ENCODE assay signal across 1 cellular context in the genomic region with DNA sequence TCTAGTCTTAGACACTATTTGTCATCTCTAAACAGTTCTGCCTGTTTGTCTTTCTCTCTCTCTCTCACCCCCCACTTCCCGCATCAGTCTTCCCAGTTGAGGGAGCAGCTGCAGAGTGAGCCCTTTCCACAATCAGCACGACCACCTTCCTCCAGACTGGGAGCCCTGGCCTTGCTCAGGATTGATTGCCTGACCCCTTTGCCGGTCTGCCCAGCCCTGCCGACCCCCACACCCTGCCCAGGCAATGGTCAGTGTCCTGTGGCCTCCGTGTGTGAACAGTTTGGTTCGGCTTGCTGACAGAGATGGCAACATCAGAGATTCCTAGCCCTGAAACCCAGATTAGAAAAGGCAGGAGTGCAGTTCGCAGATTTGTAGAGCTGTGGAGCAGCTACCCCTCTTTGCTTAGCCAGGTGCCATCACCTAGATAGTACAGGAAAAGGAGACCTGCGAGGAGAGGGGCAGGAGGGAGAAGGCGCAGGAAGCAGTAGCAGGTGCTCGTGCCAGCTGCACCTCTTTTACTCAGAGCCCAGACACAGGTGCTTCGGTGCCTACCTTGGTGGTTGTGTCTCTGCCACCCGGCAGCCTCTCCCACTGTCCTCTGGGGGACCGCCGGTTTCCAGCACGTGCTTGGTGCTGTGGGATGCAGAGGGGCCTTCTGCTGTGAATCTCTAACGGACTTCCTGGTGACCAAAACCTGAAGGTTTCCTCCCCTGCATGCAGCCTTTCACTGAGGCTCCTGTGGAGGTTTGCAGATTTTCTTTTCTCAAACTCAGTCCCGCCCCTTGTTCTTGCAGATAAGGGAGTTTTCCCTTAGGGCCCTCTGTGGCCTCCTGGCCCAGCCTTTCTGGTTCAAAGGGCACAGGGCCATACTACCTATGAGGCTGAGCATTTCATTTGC.
TF ChIP-seq lines count a peak whose summit lies in the region.

No MANE protein-coding gene starts in this region.

TF ChIP-seq in GM23338, 12 proteins besides CTCF, POLR2A, EP300 and RAD21 (continued from another document):
- TF ChIP-seq ZNF462 (CRISPR knock-in tag; IDR thresholded peaks at IDR 0.05) (no peak), ZNF331 (CRISPR knock-in tag; IDR thresholded peaks at IDR 0.05; ENCODE audit: low read depth) (no peak), ETS1 (IDR thresholded peaks at IDR 0.05) (no peak), CREB1 (CRISPR knock-in tag; IDR thresholded peaks at IDR 0.05; ENCODE audit: low read depth) (no peak), EZH2 (IDR thresholded peaks at IDR 0.05; ENCODE audit: low read depth, unreplicated experiment) (no peak), POLR2AphosphoS5 (IDR thresholded peaks at IDR 0.05; ENCODE audit: low read depth) (no peak), ZNF114 (CRISPR knock-in tag; IDR thresholded peaks at IDR 0.05) (no peak)
- TF ChIP-seq, protein P1, sequence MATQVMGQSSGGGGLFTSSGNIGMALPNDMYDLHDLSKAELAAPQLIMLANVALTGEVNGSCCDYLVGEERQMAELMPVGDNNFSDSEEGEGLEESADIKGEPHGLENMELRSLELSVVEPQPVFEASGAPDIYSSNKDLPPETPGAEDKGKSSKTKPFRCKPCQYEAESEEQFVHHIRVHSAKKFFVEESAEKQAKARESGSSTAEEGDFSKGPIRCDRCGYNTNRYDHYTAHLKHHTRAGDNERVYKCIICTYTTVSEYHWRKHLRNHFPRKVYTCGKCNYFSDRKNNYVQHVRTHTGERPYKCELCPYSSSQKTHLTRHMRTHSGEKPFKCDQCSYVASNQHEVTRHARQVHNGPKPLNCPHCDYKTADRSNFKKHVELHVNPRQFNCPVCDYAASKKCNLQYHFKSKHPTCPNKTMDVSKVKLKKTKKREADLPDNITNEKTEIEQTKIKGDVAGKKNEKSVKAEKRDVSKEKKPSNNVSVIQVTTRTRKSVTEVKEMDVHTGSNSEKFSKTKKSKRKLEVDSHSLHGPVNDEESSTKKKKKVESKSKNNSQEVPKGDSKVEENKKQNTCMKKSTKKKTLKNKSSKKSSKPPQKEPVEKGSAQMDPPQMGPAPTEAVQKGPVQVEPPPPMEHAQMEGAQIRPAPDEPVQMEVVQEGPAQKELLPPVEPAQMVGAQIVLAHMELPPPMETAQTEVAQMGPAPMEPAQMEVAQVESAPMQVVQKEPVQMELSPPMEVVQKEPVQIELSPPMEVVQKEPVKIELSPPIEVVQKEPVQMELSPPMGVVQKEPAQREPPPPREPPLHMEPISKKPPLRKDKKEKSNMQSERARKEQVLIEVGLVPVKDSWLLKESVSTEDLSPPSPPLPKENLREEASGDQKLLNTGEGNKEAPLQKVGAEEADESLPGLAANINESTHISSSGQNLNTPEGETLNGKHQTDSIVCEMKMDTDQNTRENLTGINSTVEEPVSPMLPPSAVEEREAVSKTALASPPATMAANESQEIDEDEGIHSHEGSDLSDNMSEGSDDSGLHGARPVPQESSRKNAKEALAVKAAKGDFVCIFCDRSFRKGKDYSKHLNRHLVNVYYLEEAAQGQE (IDR thresholded peaks at IDR 0.05; ENCODE audit: unreplicated experiment), result no peak
